Comparison of ENCODE assay signal across 16 cellular contexts in the genomic region with DNA sequence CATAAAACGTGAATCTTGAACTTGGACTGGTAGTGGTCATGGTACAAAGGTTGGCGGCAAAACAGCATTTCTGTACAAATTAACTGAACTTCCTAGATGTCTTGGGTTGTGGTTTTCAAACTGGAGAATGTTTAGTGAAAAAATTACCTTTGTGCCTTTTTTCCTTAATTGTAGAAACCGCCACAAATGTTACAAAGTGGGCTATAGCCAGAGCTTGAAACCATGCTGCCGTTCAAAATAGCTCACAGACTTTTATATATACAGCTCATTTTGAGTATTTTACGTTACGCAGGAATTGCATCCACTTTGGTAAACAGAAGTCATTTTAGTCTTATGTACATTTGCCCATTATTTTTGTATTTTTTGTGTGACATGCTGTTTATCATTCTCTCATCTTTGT. TPM values are rescaled to one million over a fixed set of nuclear protein-coding genes. Genes with fewer than 3 reads are reported as not detected.
A peak's percentile ranks its signal among the peaks of the same experiment; 100 is the strongest.
DNase-seq lines count a peak whose midpoint lies in the region; ATAC-seq, FAIRE-seq and TF ChIP-seq lines count a peak whose summit lies in the region.
"Had no signal": no experiment of that assay in that cellular context is flagged by ENCODE, and none has a peak within 500 bp of the region (broad histone marks: within the 10 kb centered on the region; RNA-seq: fewer than 3 reads in every experiment).

No MANE protein-coding gene starts in this region.

- H4K20me1 ChIP-seq in fibroblast of lung (ENCODE audit: control insufficient read depth, extremely low read depth, insufficient read depth, low read length) (no peaks in the 10 kb centered on the region), neural cell (ENCODE audit: insufficient read depth) (no peaks in the 10 kb centered on the region)

- H3K9me2 ChIP-seq in neural cell (ENCODE audit: insufficient read depth, low read length) = no peaks in the 10 kb centered on the region

- CTCF ChIA-PET in Caco-2 (lab: Charles Lee) = no interaction called here

- no peaks in the 10 kb centered on the region for H3K9me3 Mint-ChIP-seq in Caco-2 (ENCODE audit: unreplicated experiment)
- H3K9me3 Mint-ChIP-seq: activated naive CD8-positive, alpha-beta T cell treated with anti-CD3 and anti-CD28 coated beads, Interleukin-2, amount 10 ng/mL, durations not matched to agents 7 days and 5 days; stimulated activated naive CD8-positive, alpha-beta T cell treated with anti-CD3 and anti-CD28 coated beads, Interleukin-15, amount 100 ng/mL, for 72 hours had no signal

- FAIRE-seq in RCC 7860 (lab: Jason Lieb, UNC) = peak; percentile 63

- TF ChIP-seq EP300 in neural cell (conservative IDR thresholded peaks at IDR 0.05; ENCODE audit: poor library complexity, severe bottlenecking) = no peak

- no peaks in the 10 kb centered on the region for H3K27me3 Mint-ChIP-seq in Caco-2 (ENCODE audit: insufficient read depth, unreplicated experiment)

- H3K27ac Mint-ChIP-seq in Caco-2 (ENCODE audit: unreplicated experiment) = no peak overlapping the region
- H3K27ac Mint-ChIP-seq: activated naive CD8-positive, alpha-beta T cell treated with anti-CD3 and anti-CD28 coated beads, Interleukin-2, amount 10 ng/mL, durations not matched to agents 7 days and 5 days; stimulated activated naive CD8-positive, alpha-beta T cell treated with anti-CD3 and anti-CD28 coated beads, Interleukin-15, amount 100 ng/mL, for 72 hours had no signal

- H2AFZ ChIP-seq in fibroblast of lung (ENCODE audit: low read length) = no peak overlapping the region
- no peak overlapping the region for H2AFZ ChIP-seq in neural cell (ENCODE audit: low read depth, low read length)

- no peaks in the 10 kb centered on the region for H3K36me3 ChIP-seq in Caco-2 (ENCODE audit: control insufficient read depth, insufficient read depth, low read length)
- H3K36me3 ChIP-seq in fibroblast of lung (ENCODE audit: control insufficient read depth, insufficient read depth, low read length) = no peaks in the 10 kb centered on the region
- H3K36me3 ChIP-seq in neural cell (ENCODE audit: insufficient read depth, low read length) = no peaks in the 10 kb centered on the region
- H3K36me3 ChIP-seq: BLaER1 treated with 17β-estradiol and CSF1 and Interleukin-3, amounts not matched to agents 10 nM and 100 nM had no signal

- H3K4me2 ChIP-seq in fibroblast of lung (ENCODE audit: extremely low read depth, insufficient read depth, low read length) (peak overlapping the region; percentile 15), neural cell (ENCODE audit: low read length) (no peak overlapping the region)
- H3K4me2 ChIP-seq: BLaER1 treated with 17β-estradiol and CSF1 and Interleukin-3, amounts not matched to agents 10 nM and 100 nM had no signal

- no peak overlapping the region for H3K4me3 ChIP-seq in Caco-2 (ENCODE audit: low read depth, low read length)
- peak overlapping the region in 1 of 4 experiments; percentile 8 for H3K4me3 ChIP-seq in fibroblast of lung (replicated peaks in 1 of 4; ENCODE audit: control extremely low read depth in 1 of 4, insufficient read depth in 1 of 4, low read depth in 3 of 4, low read length in 4 of 4)
- H3K4me3 ChIP-seq in neural cell (ENCODE audit: low read length) = peak overlapping the region; percentile 99
- H3K4me3 ChIP-seq: BLaER1 treated with 17β-estradiol and CSF1 and Interleukin-3, amounts not matched to agents 10 nM and 100 nM had no signal

- DNase-seq in Caco-2 (no peak), RCC 7860 (ENCODE audit: low spot score) (peak; percentile 14), fibroblast of lung (ENCODE audit: low read depth in 2 of 2) (no peak), HPDE6-E6E7 (ENCODE audit: extremely low spot score) (no peak), DMS79 (lab: John Stamatoyannopoulos, UW) (no peak), AG08395 (ENCODE audit: low spot score) (no peak)
- DNase-seq: activated CD8-positive, alpha-beta memory T cell treated with anti-CD3 and anti-CD28 coated beads for 24 hours; activated naive CD8-positive, alpha-beta T cell treated with anti-CD3 and anti-CD28 coated beads, Interleukin-2, amount 10 ng/mL, durations not matched to agents 7 days and 5 days; cortex of kidney; Kasumi-1; NCI-H2171 treated with DMSO at 0.1 percent for 48 hours; stimulated activated naive CD8-positive, alpha-beta T cell treated with anti-CD3 and anti-CD28 coated beads, Interleukin-15, amount 100 ng/mL, for 72 hours; T-helper 2 cell had no signal

- POLR2A ChIA-PET in Caco-2 (lab: Charles Lee) = no interaction called here

- intact Hi-C loops in Caco-2 (cut with micrococcal nuclease; ENCODE audit: unreplicated experiment) = no loop called here

- TF ChIP-seq RAD21 in neural cell (conservative IDR thresholded peaks at IDR 0.05) = no peak

- BruUV-seq in Caco-2 (replicated peaks; lab: Mats Ljungman, UMichigan) = no TSS peak

- H3K36me3 Mint-ChIP-seq in Caco-2 (ENCODE audit: insufficient read depth, unreplicated experiment) = peaks cover 27% of the 10 kb centered on the region
- H3K36me3 Mint-ChIP-seq: activated naive CD8-positive, alpha-beta T cell treated with anti-CD3 and anti-CD28 coated beads, Interleukin-2, amount 10 ng/mL, durations not matched to agents 7 days and 5 days had no signal

- no peak for ATAC-seq in HG03521 (IDR thresholded peaks at IDR 0.05; ENCODE audit: unreplicated experiment)
- ATAC-seq: stimulated activated naive CD8-positive, alpha-beta T cell treated with anti-CD3 and anti-CD28 coated beads, Interleukin-15, amount 100 ng/mL, for 72 hours had no signal

- H3K9me3 ChIP-seq in Caco-2 = no peaks in the 10 kb centered on the region
- no peaks in the 10 kb centered on the region for H3K9me3 ChIP-seq in fibroblast of lung (ENCODE audit: control insufficient read depth, insufficient read depth, low read depth, low read length)
- H3K9me3 ChIP-seq in neural cell (ENCODE audit: low read length) = no peaks in the 10 kb centered on the region
- H3K9me3 ChIP-seq: BLaER1 treated with 17β-estradiol and CSF1 and Interleukin-3, amounts not matched to agents 10 nM and 100 nM had no signal

- H3K9ac ChIP-seq in fibroblast of lung (ENCODE audit: insufficient read depth, low read length) = no peak overlapping the region
- no peak overlapping the region for H3K9ac ChIP-seq in neural cell (ENCODE audit: low read length)
- H3K9ac ChIP-seq: BLaER1 treated with 17β-estradiol and CSF1 and Interleukin-3, amounts not matched to agents 10 nM and 100 nM had no signal

- H3K27ac ChIP-seq in fibroblast of lung (ENCODE audit: insufficient read depth, low read length) (no peak overlapping the region), neural cell (ENCODE audit: low read length) (no peak overlapping the region)
- H3K27ac ChIP-seq: BLaER1 treated with 17β-estradiol and CSF1 and Interleukin-3, amounts not matched to agents 10 nM and 100 nM had no signal

- TF ChIP-seq CTCF in Caco-2 (IDR thresholded peaks at IDR 0.05; ENCODE audit: insufficient read depth in 1 of 2, low read depth in 1 of 2, low read length in 1 of 2, severe bottlenecking in 1 of 2, unreplicated experiment in 1 of 2) (no peak), fibroblast of lung (conservative IDR thresholded peaks at IDR 0.05 in 1 of 2, IDR thresholded peaks at IDR 0.05 in 1 of 2; ENCODE audit: low read depth in 1 of 2, low read length in 2 of 2) (no peak), neural cell (IDR thresholded peaks at IDR 0.05; ENCODE audit: poor library complexity, severe bottlenecking) (no peak)

- H3K4me3 Mint-ChIP-seq in Caco-2 (ENCODE audit: unreplicated experiment) = peak overlapping the region; percentile 89

- H3K27me3 ChIP-seq in Caco-2 (replicated peaks; ENCODE audit: control insufficient read depth, insufficient read depth, low read length) (no peaks in the 10 kb centered on the region), fibroblast of lung (ENCODE audit: control insufficient read depth, insufficient read depth, low read length) (no peaks in the 10 kb centered on the region), neural cell (ENCODE audit: insufficient read depth, low read depth, low read length) (no peaks in the 10 kb centered on the region)

- peaks cover 24% of the 10 kb centered on the region for H3K4me1 ChIP-seq in Caco-2
- peaks cover 8% of the 10 kb centered on the region for H3K4me1 ChIP-seq in fibroblast of lung (ENCODE audit: control insufficient read depth, extremely low read depth, insufficient read depth, low read length)

- H3K4me1 Mint-ChIP-seq in Caco-2 (ENCODE audit: low read depth, unreplicated experiment) = peaks cover 7% of the 10 kb centered on the region

- peaks cover 9% of the 10 kb centered on the region for H3K79me2 ChIP-seq in fibroblast of lung (ENCODE audit: control insufficient read depth, insufficient read depth, low read length)
- H3K79me2 ChIP-seq in neural cell (replicated peaks; ENCODE audit: insufficient read depth, low read length) = peaks cover 35% of the 10 kb centered on the region

- no peaks in the 10 kb centered on the region for H3F3A ChIP-seq in neural cell (ENCODE audit: insufficient read depth, low read length, poor library complexity, severe bottlenecking)

TF ChIP-seq in neural cell, 6 proteins besides CTCF, POLR2A, EP300 and RAD21 (continues in another document):
- no peak for TF ChIP-seq REST (IDR thresholded peaks at IDR 0.05; ENCODE audit: borderline replicate concordance)

RNA-seq across cellular contexts. Expression of gene MYO6, which starts 1.9 kb away (rescaled TPM):
- 39.9 and 43.0 TPM in 2 replicates for total RNA-seq in Caco-2 (2022)
- total RNA-seq in fibroblast of lung = 14.4 and 24.9 TPM in 2 replicates
- polyA plus RNA-seq in fibroblast of lung = 15.8 and 16.9 TPM in 2 replicates
- polyA plus RNA-seq in fibroblast of lung (2012) = 16.8 and 17.6 TPM in 2 replicates
- 3.9 and 4.9 TPM in 2 replicates for polyA minus RNA-seq in fibroblast of lung (ENCODE audit: low replicate concordance)
- polyA plus RNA-seq in neural cell = 46.9 and 49.1 TPM in 2 replicates
- polyA minus RNA-seq in neural cell = 48.7 and 69.7 TPM in 2 replicates
